1 cellular context compared by ENCODE assay signal in the genomic region with DNA sequence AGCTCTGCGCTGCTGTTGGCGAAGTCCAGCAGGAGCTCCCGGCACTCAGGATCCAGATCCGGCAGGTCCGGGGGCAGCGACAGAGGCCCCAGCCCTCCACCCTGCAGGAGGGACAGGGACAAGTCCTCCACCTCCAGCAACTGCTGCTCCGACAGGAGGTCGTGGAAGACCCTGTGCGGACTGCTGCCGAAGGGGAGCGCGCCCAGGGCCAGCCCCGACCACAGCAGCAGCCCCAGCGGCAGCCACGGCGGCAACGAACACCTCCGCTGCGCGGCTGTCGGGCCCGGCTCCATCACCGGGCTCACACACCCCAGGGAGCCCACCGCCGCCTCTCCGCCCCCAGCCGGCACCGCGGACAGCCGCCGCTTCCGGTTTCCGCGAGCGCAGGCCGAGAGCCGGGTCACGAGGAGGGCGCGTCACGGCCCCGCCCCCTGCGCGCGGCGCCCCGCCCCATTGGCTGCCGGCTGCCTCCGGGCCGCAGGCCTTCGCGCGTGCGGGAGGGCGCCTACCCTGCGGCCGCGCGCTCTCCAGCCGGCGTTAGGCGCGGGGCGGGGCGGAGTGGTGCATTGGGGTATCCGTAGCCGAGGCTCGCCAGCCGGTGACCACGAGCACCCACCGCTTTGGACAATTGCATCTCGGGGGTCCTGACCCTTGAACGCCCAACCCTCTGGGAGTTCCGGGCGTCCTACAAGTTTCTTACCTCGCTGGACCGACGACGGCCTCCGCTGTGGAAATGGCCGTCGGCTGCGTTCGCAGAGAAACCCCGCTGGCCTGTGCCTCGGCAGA.
A peak's percentile ranks its signal among the peaks of the same experiment; 100 is the strongest.
TF ChIP-seq lines count a peak whose summit lies in the region.

A gene with protein sequence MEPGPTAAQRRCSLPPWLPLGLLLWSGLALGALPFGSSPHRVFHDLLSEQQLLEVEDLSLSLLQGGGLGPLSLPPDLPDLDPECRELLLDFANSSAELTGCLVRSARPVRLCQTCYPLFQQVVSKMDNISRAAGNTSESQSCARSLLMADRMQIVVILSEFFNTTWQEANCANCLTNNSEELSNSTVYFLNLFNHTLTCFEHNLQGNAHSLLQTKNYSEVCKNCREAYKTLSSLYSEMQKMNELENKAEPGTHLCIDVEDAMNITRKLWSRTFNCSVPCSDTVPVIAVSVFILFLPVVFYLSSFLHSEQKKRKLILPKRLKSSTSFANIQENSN (minus strand): TSS at position 383 of the 786 bp plus-strand sequence. CDS start 90 bp downstream, at position 293.

TF ChIP-seq in HepG2, 621 proteins besides CTCF, POLR2A, EP300 and RAD21 (continued from another document and continues in another):
- no peak for TF ChIP-seq PAWR (CRISPR knock-in tag; IDR thresholded peaks at IDR 0.05; ENCODE audit: borderline replicate concordance)
- no peak for TF ChIP-seq JDP2 (CRISPR knock-in tag; IDR thresholded peaks at IDR 0.05; ENCODE audit: borderline replicate concordance)
- TF ChIP-seq, protein P1, sequence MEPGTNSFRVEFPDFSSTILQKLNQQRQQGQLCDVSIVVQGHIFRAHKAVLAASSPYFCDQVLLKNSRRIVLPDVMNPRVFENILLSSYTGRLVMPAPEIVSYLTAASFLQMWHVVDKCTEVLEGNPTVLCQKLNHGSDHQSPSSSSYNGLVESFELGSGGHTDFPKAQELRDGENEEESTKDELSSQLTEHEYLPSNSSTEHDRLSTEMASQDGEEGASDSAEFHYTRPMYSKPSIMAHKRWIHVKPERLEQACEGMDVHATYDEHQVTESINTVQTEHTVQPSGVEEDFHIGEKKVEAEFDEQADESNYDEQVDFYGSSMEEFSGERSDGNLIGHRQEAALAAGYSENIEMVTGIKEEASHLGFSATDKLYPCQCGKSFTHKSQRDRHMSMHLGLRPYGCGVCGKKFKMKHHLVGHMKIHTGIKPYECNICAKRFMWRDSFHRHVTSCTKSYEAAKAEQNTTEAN (CRISPR knock-in tag; conservative IDR thresholded peaks at IDR 0.05) = peak; percentile 93
- TF ChIP-seq DNMT1 (CRISPR knock-in tag; IDR thresholded peaks at IDR 0.05) = no peak
- TF ChIP-seq CREB1 (IDR thresholded peaks at IDR 0.05) = peak; percentile 78; the same call in 1 of the 2 replicates
- TF ChIP-seq CREB1 (CRISPR knock-in tag; IDR thresholded peaks at IDR 0.05) = no peak
- TF ChIP-seq ZSCAN31 (CRISPR knock-in tag; IDR thresholded peaks at IDR 0.05; ENCODE audit: low read depth) = peak; percentile 59
- peak; percentile 77; the same call in 1 of the 2 replicates for TF ChIP-seq ZNF816 (CRISPR knock-in tag; IDR thresholded peaks at IDR 0.05; ENCODE audit: borderline replicate concordance)
- no peak for TF ChIP-seq HNRNPK (IDR thresholded peaks at IDR 0.05; ENCODE audit: low read depth, low read length, poor library complexity, severe bottlenecking)
- TF ChIP-seq SAFB2 (CRISPR knock-in tag; IDR thresholded peaks at IDR 0.05; ENCODE audit: borderline replicate concordance, low read depth) = no peak; the same call in 1 of the 2 replicates
- peak; percentile 34; the same call in 1 of the 2 replicates for TF ChIP-seq KMT2A (CRISPR knock-in tag; IDR thresholded peaks at IDR 0.05)
- peak; percentile 74 for TF ChIP-seq ZNF703 (CRISPR knock-in tag; IDR thresholded peaks at IDR 0.05; ENCODE audit: borderline replicate concordance)
- no peak for TF ChIP-seq TOE1 (CRISPR knock-in tag; IDR thresholded peaks at IDR 0.05)
- TF ChIP-seq, protein P2, sequence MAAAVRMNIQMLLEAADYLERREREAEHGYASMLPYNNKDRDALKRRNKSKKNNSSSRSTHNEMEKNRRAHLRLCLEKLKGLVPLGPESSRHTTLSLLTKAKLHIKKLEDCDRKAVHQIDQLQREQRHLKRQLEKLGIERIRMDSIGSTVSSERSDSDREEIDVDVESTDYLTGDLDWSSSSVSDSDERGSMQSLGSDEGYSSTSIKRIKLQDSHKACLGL (CRISPR knock-in tag; IDR thresholded peaks at IDR 0.05) = peak; percentile 45; the same call in 1 of the 2 replicates
- TF ChIP-seq SNAI1 (CRISPR knock-in tag; IDR thresholded peaks at IDR 0.05; ENCODE audit: borderline replicate concordance) = 0 out of 2 replicates have a peak, but pooled peaks have one; percentile 10
- TF ChIP-seq ADNP (CRISPR knock-in tag; IDR thresholded peaks at IDR 0.05) = no peak
- no peak for TF ChIP-seq RBAK (CRISPR knock-in tag; IDR thresholded peaks at IDR 0.05)
- TF ChIP-seq SOX5 (CRISPR knock-in tag; IDR thresholded peaks at IDR 0.05; ENCODE audit: borderline replicate concordance) = peak; percentile 27; the same call in 1 of the 2 replicates
- TF ChIP-seq, protein P3, sequence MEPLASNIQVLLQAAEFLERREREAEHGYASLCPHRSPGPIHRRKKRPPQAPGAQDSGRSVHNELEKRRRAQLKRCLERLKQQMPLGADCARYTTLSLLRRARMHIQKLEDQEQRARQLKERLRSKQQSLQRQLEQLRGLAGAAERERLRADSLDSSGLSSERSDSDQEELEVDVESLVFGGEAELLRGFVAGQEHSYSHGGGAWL (CRISPR knock-in tag; IDR thresholded peaks at IDR 0.05) = 0 out of 2 replicates have a peak, but pooled peaks have one; percentile 74
- peak; percentile 85; the same call in 1 of the 2 replicates for TF ChIP-seq ZNF253 (CRISPR knock-in tag; IDR thresholded peaks at IDR 0.05; ENCODE audit: borderline replicate concordance)
- no peak for TF ChIP-seq SOX6 (IDR thresholded peaks at IDR 0.05)
- TF ChIP-seq SOX6 (CRISPR knock-in tag; IDR thresholded peaks at IDR 0.05) = no peak
- TF ChIP-seq, protein P4, sequence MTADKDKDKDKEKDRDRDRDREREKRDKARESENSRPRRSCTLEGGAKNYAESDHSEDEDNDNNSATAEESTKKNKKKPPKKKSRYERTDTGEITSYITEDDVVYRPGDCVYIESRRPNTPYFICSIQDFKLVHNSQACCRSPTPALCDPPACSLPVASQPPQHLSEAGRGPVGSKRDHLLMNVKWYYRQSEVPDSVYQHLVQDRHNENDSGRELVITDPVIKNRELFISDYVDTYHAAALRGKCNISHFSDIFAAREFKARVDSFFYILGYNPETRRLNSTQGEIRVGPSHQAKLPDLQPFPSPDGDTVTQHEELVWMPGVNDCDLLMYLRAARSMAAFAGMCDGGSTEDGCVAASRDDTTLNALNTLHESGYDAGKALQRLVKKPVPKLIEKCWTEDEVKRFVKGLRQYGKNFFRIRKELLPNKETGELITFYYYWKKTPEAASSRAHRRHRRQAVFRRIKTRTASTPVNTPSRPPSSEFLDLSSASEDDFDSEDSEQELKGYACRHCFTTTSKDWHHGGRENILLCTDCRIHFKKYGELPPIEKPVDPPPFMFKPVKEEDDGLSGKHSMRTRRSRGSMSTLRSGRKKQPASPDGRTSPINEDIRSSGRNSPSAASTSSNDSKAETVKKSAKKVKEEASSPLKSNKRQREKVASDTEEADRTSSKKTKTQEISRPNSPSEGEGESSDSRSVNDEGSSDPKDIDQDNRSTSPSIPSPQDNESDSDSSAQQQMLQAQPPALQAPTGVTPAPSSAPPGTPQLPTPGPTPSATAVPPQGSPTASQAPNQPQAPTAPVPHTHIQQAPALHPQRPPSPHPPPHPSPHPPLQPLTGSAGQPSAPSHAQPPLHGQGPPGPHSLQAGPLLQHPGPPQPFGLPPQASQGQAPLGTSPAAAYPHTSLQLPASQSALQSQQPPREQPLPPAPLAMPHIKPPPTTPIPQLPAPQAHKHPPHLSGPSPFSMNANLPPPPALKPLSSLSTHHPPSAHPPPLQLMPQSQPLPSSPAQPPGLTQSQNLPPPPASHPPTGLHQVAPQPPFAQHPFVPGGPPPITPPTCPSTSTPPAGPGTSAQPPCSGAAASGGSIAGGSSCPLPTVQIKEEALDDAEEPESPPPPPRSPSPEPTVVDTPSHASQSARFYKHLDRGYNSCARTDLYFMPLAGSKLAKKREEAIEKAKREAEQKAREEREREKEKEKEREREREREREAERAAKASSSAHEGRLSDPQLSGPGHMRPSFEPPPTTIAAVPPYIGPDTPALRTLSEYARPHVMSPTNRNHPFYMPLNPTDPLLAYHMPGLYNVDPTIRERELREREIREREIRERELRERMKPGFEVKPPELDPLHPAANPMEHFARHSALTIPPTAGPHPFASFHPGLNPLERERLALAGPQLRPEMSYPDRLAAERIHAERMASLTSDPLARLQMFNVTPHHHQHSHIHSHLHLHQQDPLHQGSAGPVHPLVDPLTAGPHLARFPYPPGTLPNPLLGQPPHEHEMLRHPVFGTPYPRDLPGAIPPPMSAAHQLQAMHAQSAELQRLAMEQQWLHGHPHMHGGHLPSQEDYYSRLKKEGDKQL (CRISPR knock-in tag; IDR thresholded peaks at IDR 0.05; ENCODE audit: low read depth) = no peak
- TF ChIP-seq ZBTB20 (CRISPR knock-in tag; IDR thresholded peaks at IDR 0.05; ENCODE audit: borderline replicate concordance, low read depth) = no peak
- TF ChIP-seq HNRNPH1 (optimal IDR thresholded peaks at IDR 0.05; ENCODE audit: low read depth, low read length) = no peak
- TF ChIP-seq ZNF7 (CRISPR knock-in tag; IDR thresholded peaks at IDR 0.05) = no peak
- no peak for TF ChIP-seq ZNF382 (CRISPR knock-in tag; IDR thresholded peaks at IDR 0.05; ENCODE audit: borderline replicate concordance)
- TF ChIP-seq NFKB2 (CRISPR knock-in tag; IDR thresholded peaks at IDR 0.05; ENCODE audit: borderline replicate concordance) = no peak; the same call in 1 of the 2 replicates
- peak; percentile 50; the same call in 1 of the 2 replicates for TF ChIP-seq ZNF746 (CRISPR knock-in tag; IDR thresholded peaks at IDR 0.05)
- peak; percentile 16 for TF ChIP-seq JARID2 (CRISPR knock-in tag; IDR thresholded peaks at IDR 0.05; ENCODE audit: insufficient replicate concordance)
- TF ChIP-seq TARDBP (CRISPR knock-in tag; IDR thresholded peaks at IDR 0.05) = 0 out of 2 replicates have a peak, but pooled peaks have one; percentile 22
- TF ChIP-seq, protein P5, sequence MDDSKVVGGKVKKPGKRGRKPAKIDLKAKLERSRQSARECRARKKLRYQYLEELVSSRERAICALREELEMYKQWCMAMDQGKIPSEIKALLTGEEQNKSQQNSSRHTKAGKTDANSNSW (CRISPR knock-in tag; IDR thresholded peaks at IDR 0.05; ENCODE audit: borderline replicate concordance) = peak; percentile 96
- no peak for TF ChIP-seq ZNF652 (CRISPR knock-in tag; IDR thresholded peaks at IDR 0.05; ENCODE audit: borderline replicate concordance, low read depth)
- TF ChIP-seq ZNF720 (CRISPR knock-in tag; IDR thresholded peaks at IDR 0.05) = no peak
- peak; percentile 57; the same call in 1 of the 2 replicates for TF ChIP-seq ZC3H4 (CRISPR knock-in tag; IDR thresholded peaks at IDR 0.05; ENCODE audit: borderline replicate concordance)
- TF ChIP-seq GTF2F1 (IDR thresholded peaks at IDR 0.05; ENCODE audit: low read length) = no peak
- TF ChIP-seq ZNF224 (CRISPR knock-in tag; IDR thresholded peaks at IDR 0.05) = peak; percentile 17; the same call in 1 of the 2 replicates
- peak; percentile 97 for TF ChIP-seq ATF7-NPFF (CRISPR knock-in tag; IDR thresholded peaks at IDR 0.05; ENCODE audit: low read depth)
- TF ChIP-seq, protein P6, sequence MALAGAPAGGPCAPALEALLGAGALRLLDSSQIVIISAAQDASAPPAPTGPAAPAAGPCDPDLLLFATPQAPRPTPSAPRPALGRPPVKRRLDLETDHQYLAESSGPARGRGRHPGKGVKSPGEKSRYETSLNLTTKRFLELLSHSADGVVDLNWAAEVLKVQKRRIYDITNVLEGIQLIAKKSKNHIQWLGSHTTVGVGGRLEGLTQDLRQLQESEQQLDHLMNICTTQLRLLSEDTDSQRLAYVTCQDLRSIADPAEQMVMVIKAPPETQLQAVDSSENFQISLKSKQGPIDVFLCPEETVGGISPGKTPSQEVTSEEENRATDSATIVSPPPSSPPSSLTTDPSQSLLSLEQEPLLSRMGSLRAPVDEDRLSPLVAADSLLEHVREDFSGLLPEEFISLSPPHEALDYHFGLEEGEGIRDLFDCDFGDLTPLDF (CRISPR knock-in tag; IDR thresholded peaks at IDR 0.05) = peak; percentile 45; the same call in 1 of the 2 replicates
- TF ChIP-seq, protein P7, sequence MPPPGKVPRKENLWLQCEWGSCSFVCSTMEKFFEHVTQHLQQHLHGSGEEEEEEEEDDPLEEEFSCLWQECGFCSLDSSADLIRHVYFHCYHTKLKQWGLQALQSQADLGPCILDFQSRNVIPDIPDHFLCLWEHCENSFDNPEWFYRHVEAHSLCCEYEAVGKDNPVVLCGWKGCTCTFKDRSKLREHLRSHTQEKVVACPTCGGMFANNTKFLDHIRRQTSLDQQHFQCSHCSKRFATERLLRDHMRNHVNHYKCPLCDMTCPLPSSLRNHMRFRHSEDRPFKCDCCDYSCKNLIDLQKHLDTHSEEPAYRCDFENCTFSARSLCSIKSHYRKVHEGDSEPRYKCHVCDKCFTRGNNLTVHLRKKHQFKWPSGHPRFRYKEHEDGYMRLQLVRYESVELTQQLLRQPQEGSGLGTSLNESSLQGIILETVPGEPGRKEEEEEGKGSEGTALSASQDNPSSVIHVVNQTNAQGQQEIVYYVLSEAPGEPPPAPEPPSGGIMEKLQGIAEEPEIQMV (CRISPR knock-in tag; IDR thresholded peaks at IDR 0.05; ENCODE audit: low read depth) = peak; percentile 63; the same call in 1 of the 2 replicates
- TF ChIP-seq ZNF33A (CRISPR knock-in tag; IDR thresholded peaks at IDR 0.05; ENCODE audit: borderline replicate concordance) = no peak
- no peak for TF ChIP-seq ZNF282 (IDR thresholded peaks at IDR 0.05; ENCODE audit: partially characterized antibody)
- TF ChIP-seq PPARG (CRISPR knock-in tag; conservative IDR thresholded peaks at IDR 0.05) = no peak
